2 cellular contexts compared by ENCODE assay signal in genomic region chr10:5046410-5046809, GRCh38.
TF ChIP-seq lines count a peak whose summit lies in the region.

No MANE protein-coding gene starts in this region.

TF ChIP-seq in A549, 52 proteins besides CTCF, POLR2A, EP300 and RAD21:
- TF ChIP-seq MYC (IDR thresholded peaks at IDR 0.05; ENCODE audit: borderline replicate concordance, low read length) = no peak
TF ChIP-seq in A549: peak in this region for 0.

TF ChIP-seq in K562, 482 proteins besides CTCF, POLR2A, EP300 and RAD21:
- TF ChIP-seq GATAD2B (IDR thresholded peaks at IDR 0.05; ENCODE audit: borderline replicate concordance) (no peak), HDAC2 (IDR thresholded peaks at IDR 0.05) (no peak), TAF9B (IDR thresholded peaks at IDR 0.05; ENCODE audit: partially characterized antibody) (no peak), YY1 (IDR thresholded peaks at IDR 0.05; ENCODE audit: borderline replicate concordance in 1 of 3, control insufficient read depth in 1 of 3, extremely low read depth in 1 of 3, insufficient read depth in 3 of 3, insufficient read length in 1 of 3, insufficient replicate concordance in 2 of 3, low read depth in 1 of 3, low read length in 2 of 3) (no peak), ZBTB12 (CRISPR knock-in tag; IDR thresholded peaks at IDR 0.05) (no peak), ARNT (IDR thresholded peaks at IDR 0.05) (no peak), HNRNPH1 (optimal IDR thresholded peaks at IDR 0.05; ENCODE audit: low read depth, low read length) (no peak), KLF16 (IDR thresholded peaks at IDR 0.05) (no peak), ZBTB2 (IDR thresholded peaks at IDR 0.05) (no peak), PTRF (tag; IDR thresholded peaks at IDR 0.05) (no peak), NEUROD1 (IDR thresholded peaks at IDR 0.05; ENCODE audit: borderline replicate concordance, low read depth, low read length, partially characterized antibody) (no peak)
- TF ChIP-seq, protein P1, sequence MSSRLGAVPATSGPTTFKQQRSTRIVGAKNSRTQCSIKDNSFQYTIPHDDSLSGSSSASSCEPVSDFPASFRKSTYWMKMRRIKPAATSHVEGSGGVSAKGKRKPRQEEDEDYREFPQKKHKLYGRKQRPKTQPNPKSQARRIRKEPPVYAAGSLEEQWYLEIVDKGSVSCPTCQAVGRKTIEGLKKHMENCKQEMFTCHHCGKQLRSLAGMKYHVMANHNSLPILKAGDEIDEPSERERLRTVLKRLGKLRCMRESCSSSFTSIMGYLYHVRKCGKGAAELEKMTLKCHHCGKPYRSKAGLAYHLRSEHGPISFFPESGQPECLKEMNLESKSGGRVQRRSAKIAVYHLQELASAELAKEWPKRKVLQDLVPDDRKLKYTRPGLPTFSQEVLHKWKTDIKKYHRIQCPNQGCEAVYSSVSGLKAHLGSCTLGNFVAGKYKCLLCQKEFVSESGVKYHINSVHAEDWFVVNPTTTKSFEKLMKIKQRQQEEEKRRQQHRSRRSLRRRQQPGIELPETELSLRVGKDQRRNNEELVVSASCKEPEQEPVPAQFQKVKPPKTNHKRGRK (tag; IDR thresholded peaks at IDR 0.05) = no peak
- TF ChIP-seq, protein P2, sequence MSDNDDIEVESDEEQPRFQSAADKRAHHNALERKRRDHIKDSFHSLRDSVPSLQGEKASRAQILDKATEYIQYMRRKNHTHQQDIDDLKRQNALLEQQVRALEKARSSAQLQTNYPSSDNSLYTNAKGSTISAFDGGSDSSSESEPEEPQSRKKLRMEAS (CRISPR knock-in tag; IDR thresholded peaks at IDR 0.05) = no peak
